Comparison of ENCODE assay signal across 1 cellular context in genomic region chr19:42254850-42255765, GRCh38.
TF ChIP-seq lines count a peak whose summit lies in the region.

Gene ERF (minus strand): TSS chr19:42255128. CDS start chr19:42254999, 129 bp downstream.

TF ChIP-seq in HepG2, 621 proteins besides CTCF, POLR2A, EP300 and RAD21 (continued from another document and continues in another):
- no peak for TF ChIP-seq HOMEZ (CRISPR knock-in tag; IDR thresholded peaks at IDR 0.05; ENCODE audit: low read depth)
- no peak for TF ChIP-seq TRIM22 (IDR thresholded peaks at IDR 0.05)
- TF ChIP-seq SKIL (CRISPR knock-in tag; IDR thresholded peaks at IDR 0.05; ENCODE audit: borderline replicate concordance): no peak
- no peak for TF ChIP-seq HMGXB3 (CRISPR knock-in tag; IDR thresholded peaks at IDR 0.05; ENCODE audit: borderline replicate concordance)
- TF ChIP-seq YEATS2 (CRISPR knock-in tag; IDR thresholded peaks at IDR 0.05; ENCODE audit: borderline replicate concordance): no peak
- TF ChIP-seq ZNF639 (CRISPR knock-in tag; conservative IDR thresholded peaks at IDR 0.05): no peak; the same call in 1 of the 2 replicates
- no peak for TF ChIP-seq GABPA (IDR thresholded peaks at IDR 0.05; ENCODE audit: low read depth, low read length)
- no peak for TF ChIP-seq GABPA (CRISPR knock-in tag; IDR thresholded peaks at IDR 0.05; ENCODE audit: low read depth)
- TF ChIP-seq ZBTB7B (CRISPR knock-in tag; IDR thresholded peaks at IDR 0.05): no peak
- TF ChIP-seq ARNT2 (CRISPR knock-in tag; IDR thresholded peaks at IDR 0.05; ENCODE audit: low read depth): peak; percentile 42; the same call in 1 of the 2 replicates
- TF ChIP-seq KDM4B (CRISPR knock-in tag; IDR thresholded peaks at IDR 0.05): no peak; the same call in 1 of the 2 replicates
- no peak for TF ChIP-seq PHF20 (CRISPR knock-in tag; IDR thresholded peaks at IDR 0.05)
- TF ChIP-seq SMARCC2 (IDR thresholded peaks at IDR 0.05): no peak
- TF ChIP-seq NFATC3 (CRISPR knock-in tag; IDR thresholded peaks at IDR 0.05): no peak
- no peak for TF ChIP-seq ZNF207 (IDR thresholded peaks at IDR 0.05; ENCODE audit: borderline replicate concordance)
- TF ChIP-seq ZNF337 (CRISPR knock-in tag; IDR thresholded peaks at IDR 0.05; ENCODE audit: borderline replicate concordance, low read depth): no peak
- no peak for TF ChIP-seq PAX8 (CRISPR knock-in tag; IDR thresholded peaks at IDR 0.05; ENCODE audit: borderline replicate concordance)
- no peak for TF ChIP-seq HNF4A (CRISPR knock-in tag; IDR thresholded peaks at IDR 0.05)
- no peak for TF ChIP-seq NFIB (CRISPR knock-in tag; IDR thresholded peaks at IDR 0.05; ENCODE audit: borderline replicate concordance)
- TF ChIP-seq HOXA9 (CRISPR knock-in tag; IDR thresholded peaks at IDR 0.05; ENCODE audit: borderline replicate concordance): no peak
- no peak for TF ChIP-seq POGZ (CRISPR knock-in tag; IDR thresholded peaks at IDR 0.05)
- no peak for TF ChIP-seq NBN (conservative IDR thresholded peaks at IDR 0.05)
- no peak for TF ChIP-seq HNRNPUL1 (IDR thresholded peaks at IDR 0.05; ENCODE audit: low read depth, low read length)
- TF ChIP-seq SALL2 (CRISPR knock-in tag; IDR thresholded peaks at IDR 0.05): 0 out of 2 replicates have a peak, but pooled peaks have one; percentile 30
- TF ChIP-seq ZNF264 (CRISPR knock-in tag; IDR thresholded peaks at IDR 0.05): no peak
- no peak for TF ChIP-seq ONECUT2 (CRISPR knock-in tag; IDR thresholded peaks at IDR 0.05)
- 0 out of 2 replicates have a peak, but pooled peaks have one; percentile 42 for TF ChIP-seq MIER3 (CRISPR knock-in tag; IDR thresholded peaks at IDR 0.05; ENCODE audit: borderline replicate concordance)
- TF ChIP-seq ZNF503 (CRISPR knock-in tag; IDR thresholded peaks at IDR 0.05): no peak
- TF ChIP-seq RBM39 (IDR thresholded peaks at IDR 0.05; ENCODE audit: low read depth, low read length, poor library complexity, severe bottlenecking): no peak
- no peak for TF ChIP-seq TCF7L2 (IDR thresholded peaks at IDR 0.05; ENCODE audit: low read depth, low read length)
- TF ChIP-seq ZNF451 (CRISPR knock-in tag; IDR thresholded peaks at IDR 0.05): no peak
- TF ChIP-seq MYC (CRISPR knock-in tag; IDR thresholded peaks at IDR 0.05; ENCODE audit: borderline replicate concordance): no peak
- TF ChIP-seq ZNF546 (CRISPR knock-in tag; conservative IDR thresholded peaks at IDR 0.05): no peak
- TF ChIP-seq ZSCAN30 (CRISPR knock-in tag; IDR thresholded peaks at IDR 0.05): no peak
- no peak for TF ChIP-seq TARDBP (CRISPR knock-in tag; IDR thresholded peaks at IDR 0.05)
- no peak; the same call in 1 of the 2 replicates for TF ChIP-seq ZNF746 (CRISPR knock-in tag; IDR thresholded peaks at IDR 0.05)
- TF ChIP-seq ZNF232 (CRISPR knock-in tag; IDR thresholded peaks at IDR 0.05; ENCODE audit: borderline replicate concordance): no peak
- peak; percentile 81; the same call in 1 of the 2 replicates for TF ChIP-seq SIN3A (IDR thresholded peaks at IDR 0.05; ENCODE audit: borderline replicate concordance, low read depth, low read length)
- TF ChIP-seq TBL1XR1 (IDR thresholded peaks at IDR 0.05; ENCODE audit: borderline replicate concordance, low read length, partially characterized antibody): peak; percentile 27
- TF ChIP-seq ZNF530 (CRISPR knock-in tag; IDR thresholded peaks at IDR 0.05; ENCODE audit: low read depth): no peak
- TF ChIP-seq ZSCAN22 (CRISPR knock-in tag; IDR thresholded peaks at IDR 0.05): no peak
- no peak for TF ChIP-seq CCAR2 (optimal IDR thresholded peaks at IDR 0.05; ENCODE audit: low read depth, low read length)
- TF ChIP-seq LCORL (IDR thresholded peaks at IDR 0.05): no peak
- no peak for TF ChIP-seq LCORL (CRISPR knock-in tag; IDR thresholded peaks at IDR 0.05)
- 0 out of 2 replicates have a peak, but pooled peaks have one; percentile 49 for TF ChIP-seq ZBTB10 (CRISPR knock-in tag; IDR thresholded peaks at IDR 0.05; ENCODE audit: borderline replicate concordance)
- TF ChIP-seq ZNF788 (CRISPR knock-in tag; IDR thresholded peaks at IDR 0.05; ENCODE audit: borderline replicate concordance): no peak
- no peak for TF ChIP-seq ZNF335 (CRISPR knock-in tag; IDR thresholded peaks at IDR 0.05)
- TF ChIP-seq CENPX (CRISPR knock-in tag; IDR thresholded peaks at IDR 0.05): no peak
- TF ChIP-seq MBNL3 (CRISPR knock-in tag; conservative IDR thresholded peaks at IDR 0.05): no peak
- TF ChIP-seq NFKBIZ (CRISPR knock-in tag; IDR thresholded peaks at IDR 0.05): no peak
- no peak for TF ChIP-seq ZNF572 (CRISPR knock-in tag; IDR thresholded peaks at IDR 0.05)
- no peak for TF ChIP-seq ZNF547 (CRISPR knock-in tag; IDR thresholded peaks at IDR 0.05)
- no peak for TF ChIP-seq ATAD3A (CRISPR knock-in tag; IDR thresholded peaks at IDR 0.05)
- no peak for TF ChIP-seq ZNF737 (CRISPR knock-in tag; IDR thresholded peaks at IDR 0.05; ENCODE audit: borderline replicate concordance)
- no peak for TF ChIP-seq MTA1 (CRISPR knock-in tag; IDR thresholded peaks at IDR 0.05; ENCODE audit: borderline replicate concordance)
- no peak for TF ChIP-seq ZNF253 (CRISPR knock-in tag; IDR thresholded peaks at IDR 0.05; ENCODE audit: borderline replicate concordance)
- TF ChIP-seq XRCC5 (optimal IDR thresholded peaks at IDR 0.05; ENCODE audit: low read length): no peak
- no peak for TF ChIP-seq MBD4 (IDR thresholded peaks at IDR 0.05; ENCODE audit: borderline replicate concordance, low read length)
- TF ChIP-seq MTERF4 (CRISPR knock-in tag; IDR thresholded peaks at IDR 0.05): no peak
- no peak for TF ChIP-seq ARHGAP35 (CRISPR knock-in tag; IDR thresholded peaks at IDR 0.05; ENCODE audit: borderline replicate concordance)
